ENCODE assay signal across 29 cellular contexts in genomic region chr1:213651077-213651476, GRCh38.
"Had no signal": no experiment of that assay in that cellular context is flagged by ENCODE, and none has a peak within 500 bp of the region (broad histone marks: within the 10 kb centered on the region; RNA-seq: fewer than 3 reads in every experiment).

No MANE protein-coding gene starts in this region.

- H3K4me1 ChIP-seq: SJSA1 had no signal

- H3K27me3 ChIP-seq: brain microvascular endothelial cell, MG63, Peyer's patch, SJSA1 had no signal

- H3K9ac ChIP-seq: SK-N-SH had no signal

- H3K9me3 ChIP-seq: MG63, Peyer's patch, SJSA1, SK-N-SH had no signal

- H3K4me3 ChIP-seq: MG63, Peyer's patch, SJSA1 had no signal

- H3K27ac ChIP-seq: brain microvascular endothelial cell, Peyer's patch, SJSA1 had no signal

- ATAC-seq: activated naive CD8-positive, alpha-beta T cell treated with anti-CD3 and anti-CD28 coated beads, Interleukin-2, amount 50 U/mL, for 24 hours; activated T-cell treated with anti-CD3 and anti-CD28 coated beads, Interleukin-2, amount 50 U/mL, for 4 hours; PC-3 had no signal

- FAIRE-seq: colon, TTC549 had no signal

- H3K4me2 ChIP-seq: SK-N-SH had no signal

- DNase-seq: activated CD4-positive, alpha-beta memory T cell treated with anti-CD3 and anti-CD28 coated beads for 36 hours; activated CD4-positive, alpha-beta T cell treated with anti-CD3 and anti-CD28 coated beads, Interleukin-2, amount 50 U/mL, for 1 hour; activated CD8-positive, alpha-beta memory T cell treated with anti-CD3 and anti-CD28 coated beads, Interleukin-2, amount 50 U/mL, for 4 hours; activated naive CD4-positive, alpha-beta T cell treated with anti-CD3 and anti-CD28 coated beads, Interleukin-2, amount 10 ng/mL, durations not matched to agents 7 days and 5 days; activated naive CD8-positive, alpha-beta T cell treated with anti-CD3 and anti-CD28 coated beads, Interleukin-2, amount 50 U/mL, for 24 hours; activated T-cell treated with anti-CD3 and anti-CD28 coated beads for 4 hours; activated T-cell treated with anti-CD3 and anti-CD28 coated beads, Interleukin-2, amount 50 U/mL, for 4 hours; anterior cingulate cortex; brain microvascular endothelial cell; central memory CD4-positive, alpha-beta T cell; Kasumi-1; KG1; MG63; NCI-H1048; NCI-H1105 treated with DMSO at 0.1 percent for 48 hours; NCI-H1436 treated with DMSO at 0.1 percent for 48 hours; NCI-H187 treated with DMSO at 0.1 percent for 48 hours; NCI-H2081; NCI-H226; NCI-H69; NK-92 treated with Interleukin-12 subunit alpha and Interleukin-12 subunit beta, amount 100 ng/mL, for 24 hours; PC-3; Peyer's patch; RPMI8226; SHP77 treated with DMSO at 0.1 percent for 48 hours; SK-N-SH had no signal

- H3K36me3 ChIP-seq: brain microvascular endothelial cell, MG63, Peyer's patch, SJSA1 had no signal
